1 cellular context compared by ENCODE assay signal in the genomic region with DNA sequence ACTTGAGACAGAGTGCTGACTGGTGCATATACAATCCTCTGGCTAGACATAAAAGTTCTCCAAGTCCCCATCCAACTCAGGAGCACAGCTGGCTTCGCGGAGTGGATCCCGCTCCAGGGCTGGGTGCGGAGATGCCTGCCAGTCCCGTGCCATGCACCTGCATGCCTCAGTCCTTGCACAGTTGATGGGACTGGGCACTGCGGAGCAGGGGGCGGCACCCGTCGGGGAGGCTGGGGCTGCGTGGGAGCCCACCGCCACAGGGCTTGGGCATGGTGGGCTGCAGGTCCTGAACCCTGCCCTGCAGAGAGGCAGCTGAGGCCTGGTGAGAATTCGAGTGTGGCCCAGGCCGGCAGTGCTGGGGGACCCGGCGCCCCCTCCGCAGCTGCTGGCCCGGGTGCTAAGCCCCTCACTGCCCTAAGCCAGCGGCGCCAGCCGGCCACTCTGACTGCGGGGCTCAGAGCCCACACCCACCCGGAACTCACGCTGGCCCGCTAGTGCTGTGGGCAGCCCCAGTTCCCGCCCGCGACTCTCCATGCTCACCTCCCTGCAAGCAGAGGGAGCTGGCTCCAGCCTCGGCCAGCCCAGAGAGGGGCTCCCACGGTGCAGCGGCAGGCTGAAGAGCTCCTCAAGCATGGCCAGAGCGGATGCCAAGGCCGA.
A peak's percentile ranks its signal among the peaks of the same experiment; 100 is the strongest.
TF ChIP-seq lines count a peak whose summit lies in the region.

No MANE protein-coding gene starts in this region.

TF ChIP-seq in HEK293, 187 proteins besides CTCF, POLR2A, EP300 and RAD21:
- TF ChIP-seq ZNF416 (tag by site-specific recombination; IDR thresholded peaks at IDR 0.05) (no peak), ZNF529 (tag by site-specific recombination; IDR thresholded peaks at IDR 0.05; ENCODE audit: insufficient replicate concordance) (peak; percentile 35), ZNF292 (tag by site-specific recombination; IDR thresholded peaks at IDR 0.05; ENCODE audit: borderline replicate concordance, low read depth) (no peak)
- TF ChIP-seq, protein P1, sequence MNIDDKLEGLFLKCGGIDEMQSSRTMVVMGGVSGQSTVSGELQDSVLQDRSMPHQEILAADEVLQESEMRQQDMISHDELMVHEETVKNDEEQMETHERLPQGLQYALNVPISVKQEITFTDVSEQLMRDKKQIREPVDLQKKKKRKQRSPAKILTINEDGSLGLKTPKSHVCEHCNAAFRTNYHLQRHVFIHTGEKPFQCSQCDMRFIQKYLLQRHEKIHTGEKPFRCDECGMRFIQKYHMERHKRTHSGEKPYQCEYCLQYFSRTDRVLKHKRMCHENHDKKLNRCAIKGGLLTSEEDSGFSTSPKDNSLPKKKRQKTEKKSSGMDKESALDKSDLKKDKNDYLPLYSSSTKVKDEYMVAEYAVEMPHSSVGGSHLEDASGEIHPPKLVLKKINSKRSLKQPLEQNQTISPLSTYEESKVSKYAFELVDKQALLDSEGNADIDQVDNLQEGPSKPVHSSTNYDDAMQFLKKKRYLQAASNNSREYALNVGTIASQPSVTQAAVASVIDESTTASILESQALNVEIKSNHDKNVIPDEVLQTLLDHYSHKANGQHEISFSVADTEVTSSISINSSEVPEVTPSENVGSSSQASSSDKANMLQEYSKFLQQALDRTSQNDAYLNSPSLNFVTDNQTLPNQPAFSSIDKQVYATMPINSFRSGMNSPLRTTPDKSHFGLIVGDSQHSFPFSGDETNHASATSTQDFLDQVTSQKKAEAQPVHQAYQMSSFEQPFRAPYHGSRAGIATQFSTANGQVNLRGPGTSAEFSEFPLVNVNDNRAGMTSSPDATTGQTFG (tag by site-specific recombination; IDR thresholded peaks at IDR 0.05; ENCODE audit: borderline replicate concordance), result no peak
- TF ChIP-seq, protein P2, sequence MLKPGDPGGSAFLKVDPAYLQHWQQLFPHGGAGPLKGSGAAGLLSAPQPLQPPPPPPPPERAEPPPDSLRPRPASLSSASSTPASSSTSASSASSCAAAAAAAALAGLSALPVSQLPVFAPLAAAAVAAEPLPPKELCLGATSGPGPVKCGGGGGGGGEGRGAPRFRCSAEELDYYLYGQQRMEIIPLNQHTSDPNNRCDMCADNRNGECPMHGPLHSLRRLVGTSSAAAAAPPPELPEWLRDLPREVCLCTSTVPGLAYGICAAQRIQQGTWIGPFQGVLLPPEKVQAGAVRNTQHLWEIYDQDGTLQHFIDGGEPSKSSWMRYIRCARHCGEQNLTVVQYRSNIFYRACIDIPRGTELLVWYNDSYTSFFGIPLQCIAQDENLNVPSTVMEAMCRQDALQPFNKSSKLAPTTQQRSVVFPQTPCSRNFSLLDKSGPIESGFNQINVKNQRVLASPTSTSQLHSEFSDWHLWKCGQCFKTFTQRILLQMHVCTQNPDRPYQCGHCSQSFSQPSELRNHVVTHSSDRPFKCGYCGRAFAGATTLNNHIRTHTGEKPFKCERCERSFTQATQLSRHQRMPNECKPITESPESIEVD (tag by site-specific recombination; IDR thresholded peaks at IDR 0.05), result no peak
- TF ChIP-seq, protein P3, sequence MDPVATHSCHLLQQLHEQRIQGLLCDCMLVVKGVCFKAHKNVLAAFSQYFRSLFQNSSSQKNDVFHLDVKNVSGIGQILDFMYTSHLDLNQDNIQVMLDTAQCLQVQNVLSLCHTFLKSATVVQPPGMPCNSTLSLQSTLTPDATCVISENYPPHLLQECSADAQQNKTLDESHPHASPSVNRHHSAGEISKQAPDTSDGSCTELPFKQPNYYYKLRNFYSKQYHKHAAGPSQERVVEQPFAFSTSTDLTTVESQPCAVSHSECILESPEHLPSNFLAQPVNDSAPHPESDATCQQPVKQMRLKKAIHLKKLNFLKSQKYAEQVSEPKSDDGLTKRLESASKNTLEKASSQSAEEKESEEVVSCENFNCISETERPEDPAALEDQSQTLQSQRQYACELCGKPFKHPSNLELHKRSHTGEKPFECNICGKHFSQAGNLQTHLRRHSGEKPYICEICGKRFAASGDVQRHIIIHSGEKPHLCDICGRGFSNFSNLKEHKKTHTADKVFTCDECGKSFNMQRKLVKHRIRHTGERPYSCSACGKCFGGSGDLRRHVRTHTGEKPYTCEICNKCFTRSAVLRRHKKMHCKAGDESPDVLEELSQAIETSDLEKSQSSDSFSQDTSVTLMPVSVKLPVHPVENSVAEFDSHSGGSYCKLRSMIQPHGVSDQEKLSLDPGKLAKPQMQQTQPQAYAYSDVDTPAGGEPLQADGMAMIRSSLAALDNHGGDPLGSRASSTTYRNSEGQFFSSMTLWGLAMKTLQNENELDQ (tag by site-specific recombination; IDR thresholded peaks at IDR 0.05; ENCODE audit: low read depth), result no peak
